In the genomic region with DNA sequence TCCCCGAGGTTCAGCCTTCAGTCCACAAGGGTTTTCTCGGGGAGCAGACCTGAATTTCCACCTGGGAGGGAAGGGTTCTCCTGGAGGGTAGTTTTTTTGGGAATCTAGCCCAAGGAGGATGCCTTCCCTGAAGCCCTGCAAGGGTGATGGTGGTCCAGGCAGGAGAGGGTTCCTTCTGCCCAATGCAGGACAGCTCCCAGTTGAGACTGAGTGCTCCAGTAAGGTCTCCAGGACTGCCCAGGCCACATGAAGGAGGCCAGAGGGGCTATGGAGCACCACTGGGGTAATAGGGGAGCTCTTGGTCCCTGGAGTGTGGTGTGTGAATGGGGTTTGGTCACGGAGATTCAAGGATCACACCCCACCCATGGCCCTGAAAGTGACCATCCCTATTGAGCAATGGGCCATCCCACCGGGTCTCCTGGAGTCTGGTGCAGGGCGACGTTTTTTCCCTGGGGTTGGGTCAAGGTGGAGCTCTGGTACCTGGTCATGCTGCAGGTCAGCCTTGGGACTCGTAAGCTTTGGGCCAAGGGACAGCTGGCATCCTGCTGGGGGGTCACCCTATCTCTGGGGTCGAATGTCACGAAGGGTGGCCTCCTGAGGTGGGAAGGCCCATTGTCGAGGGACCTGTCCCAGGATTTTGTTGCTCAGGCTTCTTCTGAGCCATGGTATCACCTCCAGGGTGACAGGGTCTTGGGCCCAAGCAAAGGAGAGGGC, we compare ENCODE assay signal across 20 cellular contexts.
DNase-seq lines count a peak whose midpoint lies in the region; ATAC-seq and TF ChIP-seq lines count a peak whose summit lies in the region.
"Had no signal": no experiment of that assay in that cellular context is flagged by ENCODE, and none has a peak within 500 bp of the region (broad histone marks: within the 10 kb centered on the region; RNA-seq: fewer than 3 reads in every experiment).

No MANE protein-coding gene starts in this region.

- no peaks in the 10 kb centered on the region for H3K36me3 ChIP-seq in left lung
- H3K36me3 ChIP-seq in spleen, result no peaks in the 10 kb centered on the region
- H3K36me3 ChIP-seq in MM.1S (replicated peaks; ENCODE audit: insufficient read depth, low read length), result no peaks in the 10 kb centered on the region

- no peak for ATAC-seq in activated T-cell treated with anti-CD3 and anti-CD28 coated beads, Interleukin-2, amount 50 U/mL, for 72 hours (replicated peaks in 1 of 2)
- ATAC-seq in left lung (no peak), HG03097 (IDR thresholded peaks at IDR 0.05; ENCODE audit: low FRiP score, unreplicated experiment) (no peak), HG02885 (IDR thresholded peaks at IDR 0.05; ENCODE audit: poor library complexity, unreplicated experiment) (no peak)
- ATAC-seq: A549; activated naive CD4-positive, alpha-beta T cell treated with anti-CD3 and anti-CD28 coated beads, Interleukin-2, amount 50 U/mL, for 72 hours had no signal

- 45 to 73% (median 69%) methylated on average over 3 to 10 of the region's 10 CpGs for WGBS in spleen, 5 donors

- H3F3A ChIP-seq in MM.1S (ENCODE audit: insufficient read depth, low read length), result no peaks in the 10 kb centered on the region

- intact Hi-C loops in left lung (cut with DNase I) (loop anchor here in 1 of 2 donors (10.0 kb wide), 1 partner anchor 58 kb away; no protein-coding TSS in a partner anchor), spleen (cut with DNase I; ENCODE audit: low total_unique reads) (no loop called here)

- no peak overlapping the region for H3K27ac Mint-ChIP-seq in activated T-cell treated with anti-CD3 and anti-CD28 coated beads, Interleukin-2, amount 50 U/mL, for 24 hours
- H3K27ac Mint-ChIP-seq in activated T-cell treated with anti-CD3 and anti-CD28 coated beads, Interleukin-2, amount 50 U/mL, for 72 hours, result no peak overlapping the region
- H3K27ac Mint-ChIP-seq: activated naive CD4-positive, alpha-beta T cell treated with anti-CD3 and anti-CD28 coated beads, Interleukin-2, amount 50 U/mL, for 72 hours; B cell; IgD-negative memory B cell had no signal

- no peak for TF ChIP-seq POLR2A in spleen (IDR thresholded peaks at IDR 0.05)

- H3K79me2 ChIP-seq in MM.1S (ENCODE audit: low read length), result no peaks in the 10 kb centered on the region

- H3K27me3 ChIP-seq in left lung (no peaks in the 10 kb centered on the region), spleen (replicated peaks in 1 of 7) (no peaks in the 10 kb centered on the region), MM.1S (replicated peaks; ENCODE audit: insufficient read depth, low read length) (no peaks in the 10 kb centered on the region)

- no peak overlapping the region for H3K4me2 ChIP-seq in MM.1S (ENCODE audit: low read depth, low read length)
- H3K4me2 ChIP-seq: A549 had no signal

- no peaks in the 10 kb centered on the region for H3K4me1 Mint-ChIP-seq in activated T-cell treated with anti-CD3 and anti-CD28 coated beads, Interleukin-2, amount 50 U/mL, for 24 hours (ENCODE audit: low read depth)
- no peaks in the 10 kb centered on the region for H3K4me1 Mint-ChIP-seq in activated T-cell treated with anti-CD3 and anti-CD28 coated beads, Interleukin-2, amount 50 U/mL, for 72 hours (ENCODE audit: low read depth)
- H3K4me1 Mint-ChIP-seq: B cell; central memory CD8-positive, alpha-beta T cell; IgD-negative memory B cell; neural crest cell had no signal

- H3K27me3 Mint-ChIP-seq in activated T-cell treated with anti-CD3 and anti-CD28 coated beads, Interleukin-2, amount 50 U/mL, for 24 hours, result no peaks in the 10 kb centered on the region
- no peaks in the 10 kb centered on the region for H3K27me3 Mint-ChIP-seq in activated T-cell treated with anti-CD3 and anti-CD28 coated beads, Interleukin-2, amount 50 U/mL, for 72 hours (ENCODE audit: low read depth)
- H3K27me3 Mint-ChIP-seq: B cell; central memory CD8-positive, alpha-beta T cell; IgD-negative memory B cell had no signal

- no peaks in the 10 kb centered on the region for H3K4me1 ChIP-seq in left lung
- no peaks in the 10 kb centered on the region for H3K4me1 ChIP-seq in spleen
- no peaks in the 10 kb centered on the region for H3K4me1 ChIP-seq in MM.1S (ENCODE audit: low read length)
- H3K4me1 ChIP-seq: A549 had no signal

- H3K9me3 Mint-ChIP-seq in activated T-cell treated with anti-CD3 and anti-CD28 coated beads, Interleukin-2, amount 50 U/mL, for 24 hours, result peaks cover 2% of the 10 kb centered on the region
- peaks cover 1 to 2% of the 10 kb centered on the region in 2 donors for H3K9me3 Mint-ChIP-seq in activated T-cell treated with anti-CD3 and anti-CD28 coated beads, Interleukin-2, amount 50 U/mL, for 72 hours
- H3K9me3 Mint-ChIP-seq: central memory CD8-positive, alpha-beta T cell had no signal

- H3K9me2 ChIP-seq in MM.1S (replicated peaks; ENCODE audit: insufficient read depth, low read length), result no peaks in the 10 kb centered on the region

- DNase-seq in activated T-cell treated with anti-CD3 and anti-CD28 coated beads, Interleukin-2, amount 50 U/mL, for 24 hours, result peak; percentile 19
- DNase-seq in activated T-cell treated with anti-CD3 and anti-CD28 coated beads, Interleukin-2, amount 50 U/mL, for 72 hours, result no peak
- DNase-seq in coronary artery (ENCODE audit: low spot score) (peak; percentile 66), left lung (peak; percentile 14 to 29), spleen (peak; percentile 52), MM.1S (no peak)
- DNase-seq: activated CD4-positive, alpha-beta T cell treated with anti-CD3 and anti-CD28 coated beads, Interleukin-2, amount 50 U/mL, for 48 hours; activated T-cell treated with anti-CD3 and anti-CD28 coated beads for 4 hours; NCI-H1417; NCI-H2081 treated with DMSO at 0.1 percent for 48 hours had no signal

- no peak overlapping the region for H3K9ac ChIP-seq in MM.1S (ENCODE audit: low read length)

- no peaks in the 10 kb centered on the region for H4K20me1 ChIP-seq in MM.1S (ENCODE audit: insufficient read depth, low read length)

- no peak overlapping the region for H2AFZ ChIP-seq in MM.1S (ENCODE audit: low read length)

- peaks cover 0 to 98% of the 10 kb centered on the region in 2 donors for H3K9me3 ChIP-seq in left lung
- peaks cover 0 to 100% (median 77%) of the 10 kb centered on the region in 8 donors for H3K9me3 ChIP-seq in spleen
- no peaks in the 10 kb centered on the region for H3K9me3 ChIP-seq in MM.1S (replicated peaks; ENCODE audit: insufficient read depth, low read length)
- H3K9me3 ChIP-seq: A549 had no signal

- TF ChIP-seq CTCF in coronary artery (IDR thresholded peaks at IDR 0.05) (no peak), left lung (IDR thresholded peaks at IDR 0.05) (no peak), spleen (IDR thresholded peaks at IDR 0.05 in 8 of 11, conservative IDR thresholded peaks at IDR 0.05 in 3 of 11) (no peak), MM.1S (IDR thresholded peaks at IDR 0.05; ENCODE audit: low read length) (no peak)

- H3K4me3 Mint-ChIP-seq in activated T-cell treated with anti-CD3 and anti-CD28 coated beads, Interleukin-2, amount 50 U/mL, for 24 hours, result no peak overlapping the region
- H3K4me3 Mint-ChIP-seq in activated T-cell treated with anti-CD3 and anti-CD28 coated beads, Interleukin-2, amount 50 U/mL, for 72 hours, result no peak overlapping the region
- H3K4me3 Mint-ChIP-seq: B cell; central memory CD8-positive, alpha-beta T cell; IgD-negative memory B cell; neural crest cell had no signal

- no peaks in the 10 kb centered on the region for H3K36me3 Mint-ChIP-seq in activated T-cell treated with anti-CD3 and anti-CD28 coated beads, Interleukin-2, amount 50 U/mL, for 24 hours (ENCODE audit: low read depth)
- H3K36me3 Mint-ChIP-seq in activated T-cell treated with anti-CD3 and anti-CD28 coated beads, Interleukin-2, amount 50 U/mL, for 72 hours (ENCODE audit: insufficient read depth in 2 of 2), result peaks cover 0 to 2% of the 10 kb centered on the region in 2 donors
- H3K36me3 Mint-ChIP-seq: IgD-negative memory B cell had no signal

- H3K4me3 ChIP-seq in coronary artery (no peak overlapping the region), left lung (no peak overlapping the region), spleen (no peak overlapping the region), MM.1S (ENCODE audit: low read length) (no peak overlapping the region)
- H3K4me3 ChIP-seq: A549, skin epidermis had no signal

- H3K27ac ChIP-seq in coronary artery (no peak overlapping the region), left lung (no peak overlapping the region), spleen (no peak overlapping the region), MM.1S (ENCODE audit: low read length) (no peak overlapping the region)
- H3K27ac ChIP-seq: A549, epithelial cell of prostate, skin epidermis had no signal

Comparison
In these comparisons a context has a peak if more than half of its experiments do, and no peak if none do; other contexts are left out.
1. DNase-seq: peak in activated T-cell treated with anti-CD3 and anti-CD28 coated beads, Interleukin-2, amount 50 U/mL, for 24 hours (single experiment), coronary artery (single experiment), left lung (2 of 2) and spleen (single experiment); none in activated T-cell treated with anti-CD3 and anti-CD28 coated beads, Interleukin-2, amount 50 U/mL, for 72 hours (0 of 2) and MM.1S (single experiment).